11 cellular contexts compared by ENCODE assay signal in the genomic region with DNA sequence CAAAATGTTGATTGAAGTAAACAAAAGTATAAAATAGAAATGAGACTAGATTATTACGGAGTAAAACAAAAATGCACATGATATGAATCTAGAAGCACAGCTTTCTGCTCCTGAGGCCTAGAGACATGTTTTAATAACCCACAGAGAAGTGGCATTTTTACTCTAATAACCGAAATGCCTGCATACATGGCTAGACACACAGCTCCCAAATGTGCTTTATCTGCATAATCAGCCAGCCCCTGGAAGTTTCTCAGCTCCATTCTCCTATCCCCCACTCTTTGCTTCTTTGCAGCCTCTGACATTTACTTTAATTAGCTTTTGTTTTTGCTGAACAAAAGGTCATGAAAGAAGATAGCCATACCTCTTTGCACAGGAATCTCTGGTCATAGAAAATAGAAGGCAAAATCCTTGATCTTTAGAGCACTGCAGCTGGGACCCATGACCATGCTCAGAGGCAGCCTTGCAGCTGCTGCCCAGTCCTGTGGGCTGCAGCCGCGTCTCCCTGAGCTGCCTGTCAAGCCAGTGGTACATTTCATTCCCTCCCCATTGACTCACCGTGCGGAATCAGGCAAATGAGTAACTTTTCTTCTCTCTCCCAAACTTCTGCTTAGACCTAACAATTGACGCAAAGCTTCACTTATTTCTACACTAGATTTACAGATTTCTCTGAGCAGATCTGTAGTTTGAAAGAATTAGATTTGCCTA. TPM values are rescaled to one million over a fixed set of nuclear protein-coding genes. Genes with fewer than 3 reads are reported as not detected.
A peak's percentile ranks its signal among the peaks of the same experiment; 100 is the strongest.
DNase-seq lines count a peak whose midpoint lies in the region; ATAC-seq, FAIRE-seq and TF ChIP-seq lines count a peak whose summit lies in the region.
"Had no signal": no experiment of that assay in that cellular context is flagged by ENCODE, and none has a peak within 500 bp of the region (broad histone marks: within the 10 kb centered on the region; RNA-seq: fewer than 3 reads in every experiment).

A gene (minus strand): TSS at position 501 of the 705 bp plus-strand sequence. CDS start 8,067 bp downstream, outside the sequence.

- H3K27ac ChIP-seq in lower lobe of right lung (peak within 1 kb of the TSS; percentile 58), upper lobe of right lung (peak within 1 kb of the TSS; percentile 65)

- H3K9me3 ChIP-seq in lower lobe of right lung (no peaks in the 10 kb centered on the region), upper lobe of right lung (no peaks in the 10 kb centered on the region)

- peaks cover 12% of the 10 kb centered on the region for H3K27me3 ChIP-seq in lower lobe of right lung (ENCODE audit: low read depth)
- H3K27me3 ChIP-seq in upper lobe of right lung, result peaks cover 8% of the 10 kb centered on the region

- in situ Hi-C loops in endometrial microvascular endothelial cells (cut with HindIII; ENCODE audit: inconsistent ontology term, low pct_unique_long_range_greater_than_20kb, low sequenced_read_pairs), result no loop called here

- intact Hi-C loops in lower lobe of right lung (cut with DNase I), result no loop called here
- intact Hi-C loops in upper lobe of right lung (cut with DNase I), result no loop called here

- no peaks in the 10 kb centered on the region for H3K36me3 ChIP-seq in lower lobe of right lung
- no peaks in the 10 kb centered on the region for H3K36me3 ChIP-seq in upper lobe of right lung

- H3K4me1 ChIP-seq in lower lobe of right lung (peaks cover 17% of the 10 kb centered on the region), upper lobe of right lung (no peaks in the 10 kb centered on the region)

- peak within 1 kb of the TSS; percentile 52 for H3K4me3 ChIP-seq in lower lobe of right lung
- peak within 1 kb of the TSS; percentile 48 for H3K4me3 ChIP-seq in upper lobe of right lung

- ATAC-seq in lower lobe of right lung (peak; percentile 62 to 73), upper lobe of right lung (peak; percentile 78), GM19397 (IDR thresholded peaks at IDR 0.05; ENCODE audit: unreplicated experiment) (no peak), HG03175 (IDR thresholded peaks at IDR 0.05; ENCODE audit: unreplicated experiment) (no peak)
- no peak for ATAC-seq in activated CD4-positive, CD25-positive, alpha-beta regulatory T cell treated with anti-CD3 and anti-CD28 coated beads, Interleukin-2, amount 50 U/mL, for 24 hours

- FAIRE-seq in RCC 7860 (lab: Jason Lieb, UNC), result peak; percentile 94
- FAIRE-seq: D721Med had no signal

- TF ChIP-seq CTCF in lower lobe of right lung (IDR thresholded peaks at IDR 0.05) (no peak), upper lobe of right lung (IDR thresholded peaks at IDR 0.05) (no peak)

- DNase-seq in RCC 7860 (ENCODE audit: low spot score) (peak; percentile 72), lower lobe of right lung (peak; percentile 53), upper lobe of right lung (peak; percentile 71)
- DNase-seq: activated B cell treated with CpG ODN at 0.5 μM for 24 hours, NCI-H2081 treated with DMSO at 0.1 percent for 48 hours, occipital lobe had no signal

RNA-seq across cellular contexts. Expression of the gene that starts here (rescaled TPM):
- total RNA-seq in endometrial microvascular endothelial cells (ENCODE audit: inconsistent ontology term), result 204 TPM
- 116 TPM for total RNA-seq in lower lobe of right lung
- 139 TPM for total RNA-seq in upper lobe of right lung
- total RNA-seq: activated B cell treated with CpG ODN at 0.5 μM for 24 hours had no signal

Comparison
In these comparisons a context has a peak if more than half of its experiments do, and no peak if none do; other contexts are left out.
1. ATAC-seq: peak in lower lobe of right lung (2 of 2) and upper lobe of right lung (single experiment); none in GM19397 (single experiment), activated CD4-positive, CD25-positive, alpha-beta regulatory T cell treated with anti-CD3 and anti-CD28 coated beads, Interleukin-2, amount 50 U/mL, for 24 hours (0 of 2) and HG03175 (single experiment).
2. Peak in every context shown above with its lines, with median percentiles within 50 percentile points of each other: DNase-seq.